9 cellular contexts compared by ENCODE assay signal in genomic region chr12:106585862-106586534, GRCh38.
DNase-seq lines count a peak whose midpoint lies in the region; ATAC-seq and TF ChIP-seq lines count a peak whose summit lies in the region.
"Had no signal": no experiment of that assay in that cellular context is flagged by ENCODE, and none has a peak within 500 bp of the region (broad histone marks: within the 10 kb centered on the region; RNA-seq: fewer than 3 reads in every experiment).

No MANE protein-coding gene starts in this region.

- H3K79me2 ChIP-seq in parathyroid adenoma: no peaks in the 10 kb centered on the region

- no peak for TF ChIP-seq CTCF in parathyroid adenoma (IDR thresholded peaks at IDR 0.05)

- H3K27ac ChIP-seq in HUES48 (ENCODE audit: low read depth, low read length) (no peak overlapping the region), parathyroid adenoma (no peak overlapping the region)
- H3K27ac ChIP-seq: neutrophil had no signal

- peak overlapping the region; percentile 56 for H3K4me3 ChIP-seq in HUES48 (ENCODE audit: low read depth, low read length)
- H3K4me3 ChIP-seq in parathyroid adenoma (ENCODE audit: low read depth, low read length): no peak overlapping the region

- H3K9me3 ChIP-seq in HUES48 (ENCODE audit: control insufficient read depth, insufficient read depth, low read length) (no peaks in the 10 kb centered on the region), parathyroid adenoma (ENCODE audit: control insufficient read depth, low read length) (no peaks in the 10 kb centered on the region)
- H3K9me3 ChIP-seq: neutrophil had no signal

- no peak overlapping the region for H2AFZ ChIP-seq in parathyroid adenoma

- H3K9ac ChIP-seq in HUES48 (ENCODE audit: low read depth, low read length) (no peak overlapping the region), parathyroid adenoma (no peak overlapping the region)

- H3K36me3 ChIP-seq in HUES48 (ENCODE audit: control insufficient read depth, insufficient read depth, low read length) (no peaks in the 10 kb centered on the region), parathyroid adenoma (ENCODE audit: control insufficient read depth, insufficient read depth, low read length) (no peaks in the 10 kb centered on the region)
- H3K36me3 ChIP-seq: neutrophil had no signal

- H3K4me2 ChIP-seq in parathyroid adenoma (ENCODE audit: low read length): peak overlapping the region; percentile 24

- DNase-seq in NCI-H524 (lab: John Stamatoyannopoulos, UW) (peak; percentile 16 to 63), NCI-H524 treated with DMSO at 0.1 percent for 48 hours (lab: John Stamatoyannopoulos, UW) (no peak), ecto neural progenitor cell (ENCODE audit: low spot score) (peak; percentile 83), NCI-H146 (lab: John Stamatoyannopoulos, UW) (no peak)

- H3K4me1 ChIP-seq in HUES48 (ENCODE audit: control insufficient read depth, insufficient read depth, low read length): peaks cover 30% of the 10 kb centered on the region
- H3K4me1 ChIP-seq in parathyroid adenoma: no peaks in the 10 kb centered on the region

- ATAC-seq in GM19351 (IDR thresholded peaks at IDR 0.05; ENCODE audit: unreplicated experiment) (no peak), HG02840 (IDR thresholded peaks at IDR 0.05; ENCODE audit: low FRiP score, unreplicated experiment) (no peak)

- H3K27me3 ChIP-seq in HUES48 (ENCODE audit: control insufficient read depth, insufficient read depth, low read length) (peaks cover 91% of the 10 kb centered on the region), parathyroid adenoma (ENCODE audit: control insufficient read depth, insufficient read depth, low read length) (peaks cover 10% of the 10 kb centered on the region)

Comparison
In these comparisons a context has a peak if more than half of its experiments do, and no peak if none do; other contexts are left out.
1. DNase-seq: peak in NCI-H524 (2 of 2) and ecto neural progenitor cell (single experiment); none in NCI-H524 treated with DMSO at 0.1 percent for 48 hours (single experiment) and NCI-H146 (single experiment).